1 cellular context compared by ENCODE assay signal in the genomic region with DNA sequence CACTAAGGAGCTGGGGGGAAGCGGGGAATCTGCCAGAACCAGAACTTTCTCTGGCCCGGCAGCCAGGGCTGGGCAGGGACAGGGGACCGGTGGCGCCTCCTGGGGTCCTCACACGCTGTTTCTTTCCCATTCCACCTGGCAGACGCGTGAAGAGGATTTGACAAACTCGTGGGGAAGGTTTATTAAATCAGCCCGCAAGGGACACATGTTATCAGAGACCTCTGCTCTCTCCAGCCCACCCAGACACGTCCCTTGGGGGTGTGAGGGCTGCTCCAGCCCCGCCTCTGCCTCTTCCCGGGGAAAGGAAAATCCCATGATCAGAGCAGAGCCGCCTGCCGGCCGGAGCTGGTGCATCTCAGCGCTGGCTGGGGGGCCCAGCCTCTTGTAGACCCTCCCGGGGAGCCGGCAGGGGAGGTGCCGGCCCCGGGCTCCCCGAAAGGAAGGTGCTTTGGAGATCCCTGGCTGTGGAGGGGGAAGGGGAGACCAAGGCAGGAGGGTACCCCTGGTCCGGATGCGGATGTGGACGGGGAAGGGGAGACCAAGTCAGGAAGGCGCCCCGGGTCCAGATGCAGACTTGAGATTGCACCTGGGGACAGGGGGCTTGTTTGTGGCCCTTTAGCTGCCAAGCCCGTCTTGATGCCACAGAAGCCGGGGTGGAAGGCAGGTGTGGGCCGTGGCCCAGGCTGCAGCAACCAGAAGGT.
TF ChIP-seq lines count a peak whose summit lies in the region.

No MANE protein-coding gene starts in this region.

TF ChIP-seq in GM23338, 12 proteins besides CTCF, POLR2A, EP300 and RAD21 (continued from another document):
- no peak for TF ChIP-seq ZNF114 (CRISPR knock-in tag; IDR thresholded peaks at IDR 0.05)
- TF ChIP-seq STAT1 (IDR thresholded peaks at IDR 0.05; ENCODE audit: unreplicated experiment), result no peak
- TF ChIP-seq EZH2phosphoT487 (IDR thresholded peaks at IDR 0.05; ENCODE audit: unreplicated experiment), result no peak
- no peak for TF ChIP-seq EZH2 (IDR thresholded peaks at IDR 0.05; ENCODE audit: low read depth, unreplicated experiment)
